ENCODE assay signal across 1 cellular context in genomic region chr14:103885509-103885932, GRCh38.
TF ChIP-seq lines count a peak whose summit lies in the region.

No MANE protein-coding gene starts in this region.

TF ChIP-seq in H1, 55 proteins besides CTCF, POLR2A, EP300 and RAD21:
- no peak for TF ChIP-seq BACH1 (IDR thresholded peaks at IDR 0.05; ENCODE audit: low read length)
- no peak for TF ChIP-seq SP2 (IDR thresholded peaks at IDR 0.05; ENCODE audit: low read length)
- TF ChIP-seq NANOG (IDR thresholded peaks at IDR 0.05; ENCODE audit: insufficient read depth, low read depth, low read length, poor library complexity, severe bottlenecking), result no peak
- no peak for TF ChIP-seq SRF (IDR thresholded peaks at IDR 0.05; ENCODE audit: low read depth, low read length)
- no peak for TF ChIP-seq HDAC6 (IDR thresholded peaks at IDR 0.05; ENCODE audit: low read depth, low read length)
- no peak for TF ChIP-seq SAP30 (IDR thresholded peaks at IDR 0.05; ENCODE audit: insufficient read depth, insufficient replicate concordance, low read length)
- TF ChIP-seq POU5F1 (IDR thresholded peaks at IDR 0.05; ENCODE audit: low read depth, low read length), result no peak
- TF ChIP-seq ATF3 (IDR thresholded peaks at IDR 0.05; ENCODE audit: insufficient read depth, low read depth, low read length), result no peak
- no peak for TF ChIP-seq TBP (IDR thresholded peaks at IDR 0.05; ENCODE audit: low read depth, low read length)
- TF ChIP-seq RXRA (IDR thresholded peaks at IDR 0.05; ENCODE audit: insufficient read depth, low read depth, low read length), result no peak
- no peak for TF ChIP-seq KDM5A (IDR thresholded peaks at IDR 0.05; ENCODE audit: low read length)
- no peak for TF ChIP-seq EGR1 (IDR thresholded peaks at IDR 0.05; ENCODE audit: borderline replicate concordance, low read depth, low read length)
- no peak for TF ChIP-seq JUN (IDR thresholded peaks at IDR 0.05; ENCODE audit: low read depth, low read length)
- TF ChIP-seq RBBP5 (IDR thresholded peaks at IDR 0.05; ENCODE audit: borderline replicate concordance, low read depth, low read length), result no peak
- no peak for TF ChIP-seq NRF1 (IDR thresholded peaks at IDR 0.05; ENCODE audit: low read depth, low read length)
- TF ChIP-seq CBX8 (IDR thresholded peaks at IDR 0.05; ENCODE audit: borderline replicate concordance, low read depth, low read length), result no peak
- no peak for TF ChIP-seq TAF7 (optimal IDR thresholded peaks at IDR 0.05; ENCODE audit: borderline replicate concordance, low read depth, low read length)
